9 cellular contexts compared by ENCODE assay signal in the genomic region with DNA sequence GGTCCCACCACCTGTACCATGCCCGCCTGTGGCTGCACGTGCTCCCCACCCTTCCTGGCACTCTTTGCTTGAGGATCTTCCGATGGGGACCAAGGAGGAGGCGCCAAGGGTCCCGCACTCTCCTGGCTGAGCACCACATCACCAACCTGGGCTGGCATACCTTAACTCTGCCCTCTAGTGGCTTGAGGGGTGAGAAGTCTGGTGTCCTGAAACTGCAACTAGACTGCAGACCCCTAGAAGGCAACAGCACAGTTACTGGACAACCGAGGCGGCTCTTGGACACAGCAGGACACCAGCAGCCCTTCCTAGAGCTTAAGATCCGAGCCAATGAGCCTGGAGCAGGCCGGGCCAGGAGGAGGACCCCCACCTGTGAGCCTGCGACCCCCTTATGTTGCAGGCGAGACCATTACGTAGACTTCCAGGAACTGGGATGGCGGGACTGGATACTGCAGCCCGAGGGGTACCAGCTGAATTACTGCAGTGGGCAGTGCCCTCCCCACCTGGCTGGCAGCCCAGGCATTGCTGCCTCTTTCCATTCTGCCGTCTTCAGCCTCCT. TPM values are rescaled to one million over a fixed set of nuclear protein-coding genes. Genes with fewer than 3 reads are reported as not detected.
A peak's percentile ranks its signal among the peaks of the same experiment; 100 is the strongest.
DNase-seq lines count a peak whose midpoint lies in the region; ATAC-seq and TF ChIP-seq lines count a peak whose summit lies in the region.
"Had no signal": no experiment of that assay in that cellular context is flagged by ENCODE, and none has a peak within 500 bp of the region (broad histone marks: within the 10 kb centered on the region; RNA-seq: fewer than 3 reads in every experiment).

No MANE protein-coding gene starts in this region.

- H3K4me3 ChIP-seq in CD8-positive, alpha-beta memory T cell (ENCODE audit: low read length) = no peak overlapping the region
- peak overlapping the region in 1 of 4 experiments; percentile 59 for H3K4me3 ChIP-seq in fibroblast of lung (replicated peaks in 1 of 4; ENCODE audit: control extremely low read depth in 1 of 4, insufficient read depth in 1 of 4, low read depth in 3 of 4, low read length in 4 of 4)

- ATAC-seq in HG02981 (IDR thresholded peaks at IDR 0.05; ENCODE audit: unreplicated experiment) (no peak), HG03135 (IDR thresholded peaks at IDR 0.05; ENCODE audit: unreplicated experiment) (no peak)

- peak; percentile 23 for TF ChIP-seq POLR2A in GM18526 (IDR thresholded peaks at IDR 0.05; ENCODE audit: extremely low read depth, insufficient read length)

- no peak overlapping the region for H3K9ac ChIP-seq in fibroblast of lung (ENCODE audit: insufficient read depth, low read length)

- peak; percentile 35 to 61 for TF ChIP-seq CTCF in fibroblast of lung (conservative IDR thresholded peaks at IDR 0.05 in 1 of 2, IDR thresholded peaks at IDR 0.05 in 1 of 2; ENCODE audit: low read depth in 1 of 2, low read length in 2 of 2)

- H3K27ac Mint-ChIP-seq in CD8-positive, alpha-beta memory T cell = peak overlapping the region in 2 of 8 donors; percentile 72 to 84
- no peak overlapping the region for H3K27ac Mint-ChIP-seq in activated CD4-positive, alpha-beta T cell treated with anti-CD3 and anti-CD28 coated beads, Interleukin-2, amount 10 ng/mL, durations not matched to agents 24 days and 14 days

- H3K36me3 Mint-ChIP-seq in CD8-positive, alpha-beta memory T cell = peaks cover 0 to 5% (median 0%) of the 10 kb centered on the region in 3 donors
- H3K36me3 Mint-ChIP-seq in activated CD4-positive, alpha-beta T cell treated with anti-CD3 and anti-CD28 coated beads, Interleukin-2, amount 10 ng/mL, durations not matched to agents 24 days and 14 days (ENCODE audit: low read depth) = no peaks in the 10 kb centered on the region

- H3K79me2 ChIP-seq in fibroblast of lung (ENCODE audit: control insufficient read depth, insufficient read depth, low read length) = no peaks in the 10 kb centered on the region

- no peaks in the 10 kb centered on the region for H4K20me1 ChIP-seq in fibroblast of lung (ENCODE audit: control insufficient read depth, extremely low read depth, insufficient read depth, low read length)

- H3K9me3 ChIP-seq in CD8-positive, alpha-beta memory T cell (ENCODE audit: low read length) = no peaks in the 10 kb centered on the region
- H3K9me3 ChIP-seq in fibroblast of lung (ENCODE audit: control insufficient read depth, insufficient read depth, low read depth, low read length) = no peaks in the 10 kb centered on the region

- intact Hi-C loops in activated CD4-positive, alpha-beta T cell treated with anti-CD3 and anti-CD28 coated beads, Interleukin-2, amount 10 ng/mL, durations not matched to agents 24 days and 14 days (cut with micrococcal nuclease) = no loop called here

- DNase-seq in CD8-positive, alpha-beta memory T cell = peak in 2 of 5 donors; percentile 33 to 59
- DNase-seq in NCI-H146 treated with DMSO at 0.1 percent for 48 hours (lab: John Stamatoyannopoulos, UW; ENCODE audit: unreplicated experiment) (peak; percentile 19), fibroblast of lung (ENCODE audit: low read depth in 2 of 2) (peak; percentile 29 to 37), retina (peak; percentile 68)
- DNase-seq in activated CD4-positive, alpha-beta T cell treated with anti-CD3 and anti-CD28 coated beads, Interleukin-2, amount 10 ng/mL, durations not matched to agents 24 days and 14 days = peak; percentile 86

- no peak overlapping the region for H2AFZ ChIP-seq in fibroblast of lung (ENCODE audit: low read length)

- CTCF ChIA-PET in CD8-positive, alpha-beta memory T cell (lab: Charles Lee) = interaction anchor here (1.0 to 2.3 kb wide), 15 partner anchors 8 to 243 kb away, joined by 3 to 9 read pairs (median 3); partner anchors contain the start of gene ARHGAP9

- H3K4me3 Mint-ChIP-seq in CD8-positive, alpha-beta memory T cell = peak overlapping the region in 5 of 7 donors; percentile 52 to 71 (median 64)
- H3K4me3 Mint-ChIP-seq in activated CD4-positive, alpha-beta T cell treated with anti-CD3 and anti-CD28 coated beads, Interleukin-2, amount 10 ng/mL, durations not matched to agents 24 days and 14 days = peak overlapping the region; percentile 53

- peaks cover 19% of the 10 kb centered on the region for H3K4me1 ChIP-seq in CD8-positive, alpha-beta memory T cell (ENCODE audit: insufficient read depth, low read length)
- H3K4me1 ChIP-seq in fibroblast of lung (ENCODE audit: control insufficient read depth, extremely low read depth, insufficient read depth, low read length) = peaks cover 23% of the 10 kb centered on the region

- H3K4me2 ChIP-seq in fibroblast of lung (ENCODE audit: extremely low read depth, insufficient read depth, low read length) = no peak overlapping the region

- H3K36me3 ChIP-seq in CD8-positive, alpha-beta memory T cell (ENCODE audit: insufficient read depth, low read length) = no peaks in the 10 kb centered on the region
- H3K36me3 ChIP-seq in fibroblast of lung (ENCODE audit: control insufficient read depth, insufficient read depth, low read length) = no peaks in the 10 kb centered on the region

- H3K27me3 Mint-ChIP-seq in CD8-positive, alpha-beta memory T cell = peaks cover 3 to 9% of the 10 kb centered on the region in 2 donors
- peaks cover 9% of the 10 kb centered on the region for H3K27me3 Mint-ChIP-seq in activated CD4-positive, alpha-beta T cell treated with anti-CD3 and anti-CD28 coated beads, Interleukin-2, amount 10 ng/mL, durations not matched to agents 24 days and 14 days

- H3K9me3 Mint-ChIP-seq in CD8-positive, alpha-beta memory T cell = no peaks in the 10 kb centered on the region
- H3K9me3 Mint-ChIP-seq in activated CD4-positive, alpha-beta T cell treated with anti-CD3 and anti-CD28 coated beads, Interleukin-2, amount 10 ng/mL, durations not matched to agents 24 days and 14 days = no peaks in the 10 kb centered on the region

- H3K27ac ChIP-seq in CD8-positive, alpha-beta memory T cell (ENCODE audit: low read depth, low read length) = no peak overlapping the region
- H3K27ac ChIP-seq in fibroblast of lung (ENCODE audit: insufficient read depth, low read length) = no peak overlapping the region

- peaks cover 21 to 31% (median 26%) of the 10 kb centered on the region in 3 donors for H3K4me1 Mint-ChIP-seq in CD8-positive, alpha-beta memory T cell
- H3K4me1 Mint-ChIP-seq in activated CD4-positive, alpha-beta T cell treated with anti-CD3 and anti-CD28 coated beads, Interleukin-2, amount 10 ng/mL, durations not matched to agents 24 days and 14 days = peaks cover 32% of the 10 kb centered on the region

- POLR2A ChIA-PET in CD8-positive, alpha-beta memory T cell (lab: Charles Lee) = no interaction called here

- peaks cover 6% of the 10 kb centered on the region for H3K27me3 ChIP-seq in CD8-positive, alpha-beta memory T cell (ENCODE audit: insufficient read depth, low read length, poor library complexity, severe bottlenecking)
- H3K27me3 ChIP-seq in fibroblast of lung (ENCODE audit: control insufficient read depth, insufficient read depth, low read length) = no peaks in the 10 kb centered on the region

RNA-seq across cellular contexts. Expression of gene INHBE, which starts 1.1 kb away (rescaled TPM):
- total RNA-seq in CD8-positive, alpha-beta memory T cell = under 1 TPM; 0.38 to 0.61 TPM
- polyA plus RNA-seq in CD8-positive, alpha-beta memory T cell = not detected
- total RNA-seq in activated CD4-positive, alpha-beta T cell treated with anti-CD3 and anti-CD28 coated beads, Interleukin-2, amount 10 ng/mL, durations not matched to agents 24 days and 14 days = 0.07 TPM in 1 of 2 replicates, not detected in the other
- 9.2 and 26.4 TPM in 2 replicates for total RNA-seq in fibroblast of lung
- polyA plus RNA-seq in fibroblast of lung = 0.41 and 0.67 TPM in 2 replicates
- 0.40 and 1.0 TPM in 2 replicates for polyA plus RNA-seq in fibroblast of lung (2012)
- polyA minus RNA-seq in fibroblast of lung (ENCODE audit: low replicate concordance) = not detected in 2 replicates
- total RNA-seq: T-helper 2 cell treated with Interferon-gamma antibody and Interleukin-4, amounts not matched to agents 100 ng/mL and 5 ng/mL, for 36 hours had no signal

RNA-seq across cellular contexts. Expression of gene GLI1, which starts 3.4 kb away (rescaled TPM):
- total RNA-seq in CD8-positive, alpha-beta memory T cell = under 1 TPM; 0.55 to 0.75 TPM
- 0.32 TPM for polyA plus RNA-seq in CD8-positive, alpha-beta memory T cell
- 0.96 and 1.2 TPM in 2 replicates for total RNA-seq in activated CD4-positive, alpha-beta T cell treated with anti-CD3 and anti-CD28 coated beads, Interleukin-2, amount 10 ng/mL, durations not matched to agents 24 days and 14 days
- total RNA-seq in fibroblast of lung = 1.0 and 2.0 TPM in 2 replicates
- 0.40 and 0.97 TPM in 2 replicates for polyA plus RNA-seq in fibroblast of lung
- polyA plus RNA-seq in fibroblast of lung (2012) = 1.5 and 3.4 TPM in 2 replicates
- polyA minus RNA-seq in fibroblast of lung (ENCODE audit: low replicate concordance) = 2.7 and 17.2 TPM in 2 replicates

RNA-seq across cellular contexts. Expression of gene INHBC, which starts 21.6 kb away (rescaled TPM):
- total RNA-seq in CD8-positive, alpha-beta memory T cell = under 1 TPM; 0.11 TPM
- not detected for polyA plus RNA-seq in CD8-positive, alpha-beta memory T cell
- 0.12 TPM in 1 of 2 replicates, not detected in the other for total RNA-seq in activated CD4-positive, alpha-beta T cell treated with anti-CD3 and anti-CD28 coated beads, Interleukin-2, amount 10 ng/mL, durations not matched to agents 24 days and 14 days
- not detected in 2 replicates for total RNA-seq in fibroblast of lung
- polyA plus RNA-seq in fibroblast of lung = 0.05 TPM in 1 of 2 replicates, not detected in the other
- not detected in 2 replicates for polyA plus RNA-seq in fibroblast of lung (2012)
- 0.15 TPM in 1 of 2 replicates, not detected in the other for polyA minus RNA-seq in fibroblast of lung (ENCODE audit: low replicate concordance)
- total RNA-seq: T-helper 2 cell treated with Interferon-gamma antibody and Interleukin-4, amounts not matched to agents 100 ng/mL and 5 ng/mL, for 36 hours had no signal

RNA-seq across cellular contexts. Expression of gene ARHGAP9, which starts 23.4 kb away (rescaled TPM):
- total RNA-seq in CD8-positive, alpha-beta memory T cell = 100 to 1,000 TPM; 116 to 121 TPM
- polyA plus RNA-seq in CD8-positive, alpha-beta memory T cell = 181 TPM
- total RNA-seq in activated CD4-positive, alpha-beta T cell treated with anti-CD3 and anti-CD28 coated beads, Interleukin-2, amount 10 ng/mL, durations not matched to agents 24 days and 14 days = 102 and 103 TPM in 2 replicates
- under 0.01 TPM in 2 replicates for total RNA-seq in fibroblast of lung
- 0.08 and 0.10 TPM in 2 replicates for polyA plus RNA-seq in fibroblast of lung
- polyA plus RNA-seq in fibroblast of lung (2012) = 0.15 TPM in 1 of 2 replicates, not detected in the other
- not detected in 2 replicates for polyA minus RNA-seq in fibroblast of lung (ENCODE audit: low replicate concordance)

RNA-seq across cellular contexts. Expression of gene R3HDM2, which starts 25.4 kb away (rescaled TPM):
- 10 to 100 TPM; 28.2 to 36.8 TPM for total RNA-seq in CD8-positive, alpha-beta memory T cell
- polyA plus RNA-seq in CD8-positive, alpha-beta memory T cell = 15.1 TPM
- total RNA-seq in activated CD4-positive, alpha-beta T cell treated with anti-CD3 and anti-CD28 coated beads, Interleukin-2, amount 10 ng/mL, durations not matched to agents 24 days and 14 days = 42.7 and 45.8 TPM in 2 replicates
- total RNA-seq in fibroblast of lung = 11.3 and 21.3 TPM in 2 replicates
- 18.5 and 22.8 TPM in 2 replicates for polyA plus RNA-seq in fibroblast of lung
- polyA plus RNA-seq in fibroblast of lung (2012) = 21.7 and 23.1 TPM in 2 replicates
- 102 and 123 TPM in 2 replicates for polyA minus RNA-seq in fibroblast of lung (ENCODE audit: low replicate concordance)
